Comparison of ENCODE assay signal across 1 cellular context in the genomic region with DNA sequence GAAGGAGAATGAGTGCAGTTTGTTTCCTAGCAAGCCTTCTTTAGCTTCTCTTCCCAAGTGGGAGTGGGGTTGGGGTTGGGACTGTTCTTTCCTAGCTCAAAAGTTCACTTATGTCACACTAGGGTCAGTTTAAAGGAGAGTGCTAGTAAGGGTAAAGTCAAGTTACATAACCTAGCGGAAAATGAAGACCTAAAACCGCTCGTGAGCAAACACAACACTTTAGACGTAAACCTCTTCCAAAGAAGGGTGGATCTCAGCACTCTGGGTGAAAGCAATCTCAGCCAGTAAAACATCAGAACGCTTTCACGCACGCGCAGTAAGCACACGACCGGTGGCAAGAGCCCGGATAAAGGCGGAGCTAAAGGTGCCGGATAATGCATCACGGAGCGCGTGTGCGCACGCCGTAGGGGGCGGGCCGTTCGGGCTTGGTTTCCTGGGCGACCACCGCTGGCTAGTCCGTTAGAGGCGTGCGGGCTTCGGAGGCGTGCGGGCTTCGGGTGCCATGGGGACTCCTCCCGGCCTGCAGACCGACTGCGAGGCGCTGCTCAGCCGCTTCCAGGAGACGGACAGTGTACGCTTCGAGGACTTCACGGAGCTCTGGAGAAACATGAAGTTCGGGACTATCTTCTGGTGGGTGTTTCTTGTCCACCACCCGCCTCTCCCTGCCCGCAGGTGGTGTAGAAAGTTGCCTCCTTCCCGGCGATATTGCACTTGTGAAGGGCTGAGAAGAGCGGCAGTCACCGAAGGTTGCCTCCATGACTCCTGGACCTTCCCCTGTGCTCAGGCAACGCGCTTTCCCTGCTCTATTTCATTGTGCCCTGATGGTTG.
A peak's percentile ranks its signal among the peaks of the same experiment; 100 is the strongest.
TF ChIP-seq lines count a peak whose summit lies in the region.

SNAPC1 (plus strand) TSS at position 462 of the 828 bp plus-strand sequence; CDS start at position 503, 41 bp downstream.

TF ChIP-seq in HepG2, 621 proteins besides CTCF, POLR2A, EP300 and RAD21 (continued from another document and continues in another):
- TF ChIP-seq STAT6 (CRISPR knock-in tag; IDR thresholded peaks at IDR 0.05; ENCODE audit: borderline replicate concordance) (0 out of 2 replicates have a peak, but pooled peaks have one; percentile 48), ZMAT3 (CRISPR knock-in tag; conservative IDR thresholded peaks at IDR 0.05) (peak; percentile 62), KMT2B (CRISPR knock-in tag; IDR thresholded peaks at IDR 0.05) (peak; percentile 72), GABPB1 (CRISPR knock-in tag; IDR thresholded peaks at IDR 0.05) (peak; percentile 87), ZNF501 (CRISPR knock-in tag; IDR thresholded peaks at IDR 0.05) (0 out of 2 replicates have a peak, but pooled peaks have one; percentile 27), MIER3 (CRISPR knock-in tag; IDR thresholded peaks at IDR 0.05; ENCODE audit: borderline replicate concordance) (peak; percentile 15; the same call in 1 of the 2 replicates), ZNF567 (CRISPR knock-in tag; IDR thresholded peaks at IDR 0.05; ENCODE audit: borderline replicate concordance) (0 out of 2 replicates have a peak, but pooled peaks have one; percentile 58), ZNF598 (CRISPR knock-in tag; IDR thresholded peaks at IDR 0.05; ENCODE audit: borderline replicate concordance) (no peak), ZNF770 (CRISPR knock-in tag; IDR thresholded peaks at IDR 0.05) (peak; percentile 40; the same call in 1 of the 2 replicates), HDAC1 (CRISPR knock-in tag; IDR thresholded peaks at IDR 0.05) (peak; percentile 66; the same call in 1 of the 2 replicates), HOMEZ (CRISPR knock-in tag; IDR thresholded peaks at IDR 0.05; ENCODE audit: low read depth) (peak; percentile 41; the same call in 1 of the 2 replicates), SIN3A (IDR thresholded peaks at IDR 0.05; ENCODE audit: borderline replicate concordance, low read depth, low read length) (peak; percentile 79; the same call in 1 of the 2 replicates), ZNF124 (CRISPR knock-in tag; IDR thresholded peaks at IDR 0.05) (no peak), CEBPG (CRISPR knock-in tag; IDR thresholded peaks at IDR 0.05) (peak; percentile 34; the same call in 1 of the 2 replicates), SALL1 (CRISPR knock-in tag; IDR thresholded peaks at IDR 0.05) (peak; percentile 80), YY1 (IDR thresholded peaks at IDR 0.05; ENCODE audit: insufficient read depth, insufficient replicate concordance, low read depth, low read length) (peak; percentile 4), ZNF687 (CRISPR knock-in tag; IDR thresholded peaks at IDR 0.05) (peak; percentile 93), ZFAT (CRISPR knock-in tag; conservative IDR thresholded peaks at IDR 0.05) (no peak), U2AF2 (IDR thresholded peaks at IDR 0.05; ENCODE audit: low read depth, low read length) (no peak), SRF (IDR thresholded peaks at IDR 0.05; ENCODE audit: low read depth, low read length) (peak; percentile 3; the same call in 1 of the 2 replicates), ASH2L (IDR thresholded peaks at IDR 0.05; ENCODE audit: insufficient read length, low read depth, low read length) (peak; percentile 64), ZNF776 (CRISPR knock-in tag; IDR thresholded peaks at IDR 0.05) (peak; percentile 58; the same call in 1 of the 2 replicates)
- TF ChIP-seq, protein P1, sequence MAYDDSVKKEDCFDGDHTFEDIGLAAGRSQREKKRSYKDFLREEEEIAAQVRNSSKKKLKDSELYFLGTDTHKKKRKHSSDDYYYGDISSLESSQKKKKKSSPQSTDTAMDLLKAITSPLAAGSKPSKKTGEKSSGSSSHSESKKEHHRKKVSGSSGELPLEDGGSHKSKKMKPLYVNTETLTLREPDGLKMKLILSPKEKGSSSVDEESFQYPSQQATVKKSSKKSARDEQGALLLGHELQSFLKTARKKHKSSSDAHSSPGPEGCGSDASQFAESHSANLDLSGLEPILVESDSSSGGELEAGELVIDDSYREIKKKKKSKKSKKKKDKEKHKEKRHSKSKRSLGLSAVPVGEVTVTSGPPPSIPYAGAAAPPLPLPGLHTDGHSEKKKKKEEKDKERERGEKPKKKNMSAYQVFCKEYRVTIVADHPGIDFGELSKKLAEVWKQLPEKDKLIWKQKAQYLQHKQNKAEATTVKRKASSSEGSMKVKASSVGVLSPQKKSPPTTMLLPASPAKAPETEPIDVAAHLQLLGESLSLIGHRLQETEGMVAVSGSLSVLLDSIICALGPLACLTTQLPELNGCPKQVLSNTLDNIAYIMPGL (CRISPR knock-in tag; IDR thresholded peaks at IDR 0.05; ENCODE audit: borderline replicate concordance in 1 of 2, low read depth in 1 of 2): peak; percentile 28 to 64; a peak in 1 of 4 replicates
- TF ChIP-seq, protein P2, sequence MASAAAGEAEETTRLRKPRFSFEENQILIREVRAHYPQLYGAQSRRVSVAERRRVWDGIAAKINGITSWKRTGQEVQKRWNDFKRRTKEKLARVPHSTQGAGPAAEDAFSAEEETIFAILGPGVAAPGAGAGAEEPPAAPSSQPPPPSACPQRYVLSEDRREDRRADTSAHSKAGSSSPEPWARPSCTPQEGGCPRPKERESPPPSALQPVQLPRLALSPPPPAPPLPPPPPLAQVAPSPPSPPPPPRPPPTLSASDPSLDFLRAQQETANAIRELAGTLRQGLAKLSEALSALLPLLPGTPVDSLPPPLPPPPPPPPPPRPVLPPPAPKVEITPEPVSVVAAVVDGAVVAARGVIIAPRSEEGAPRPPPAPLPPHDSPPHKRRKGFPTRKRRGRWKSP (CRISPR knock-in tag; IDR thresholded peaks at IDR 0.05): peak; percentile 62; the same call in 1 of the 2 replicates
- TF ChIP-seq, protein P3, sequence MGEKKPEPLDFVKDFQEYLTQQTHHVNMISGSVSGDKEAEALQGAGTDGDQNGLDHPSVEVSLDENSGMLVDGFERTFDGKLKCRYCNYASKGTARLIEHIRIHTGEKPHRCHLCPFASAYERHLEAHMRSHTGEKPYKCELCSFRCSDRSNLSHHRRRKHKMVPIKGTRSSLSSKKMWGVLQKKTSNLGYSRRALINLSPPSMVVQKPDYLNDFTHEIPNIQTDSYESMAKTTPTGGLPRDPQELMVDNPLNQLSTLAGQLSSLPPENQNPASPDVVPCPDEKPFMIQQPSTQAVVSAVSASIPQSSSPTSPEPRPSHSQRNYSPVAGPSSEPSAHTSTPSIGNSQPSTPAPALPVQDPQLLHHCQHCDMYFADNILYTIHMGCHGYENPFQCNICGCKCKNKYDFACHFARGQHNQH (CRISPR knock-in tag; IDR thresholded peaks at IDR 0.05): peak; percentile 34; the same call in 1 of the 2 replicates
- TF ChIP-seq, protein P4, sequence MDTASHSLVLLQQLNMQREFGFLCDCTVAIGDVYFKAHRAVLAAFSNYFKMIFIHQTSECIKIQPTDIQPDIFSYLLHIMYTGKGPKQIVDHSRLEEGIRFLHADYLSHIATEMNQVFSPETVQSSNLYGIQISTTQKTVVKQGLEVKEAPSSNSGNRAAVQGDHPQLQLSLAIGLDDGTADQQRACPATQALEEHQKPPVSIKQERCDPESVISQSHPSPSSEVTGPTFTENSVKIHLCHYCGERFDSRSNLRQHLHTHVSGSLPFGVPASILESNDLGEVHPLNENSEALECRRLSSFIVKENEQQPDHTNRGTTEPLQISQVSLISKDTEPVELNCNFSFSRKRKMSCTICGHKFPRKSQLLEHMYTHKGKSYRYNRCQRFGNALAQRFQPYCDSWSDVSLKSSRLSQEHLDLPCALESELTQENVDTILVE (CRISPR knock-in tag; IDR thresholded peaks at IDR 0.05): peak; percentile 56; the same call in 1 of the 2 replicates
- TF ChIP-seq, protein P5, sequence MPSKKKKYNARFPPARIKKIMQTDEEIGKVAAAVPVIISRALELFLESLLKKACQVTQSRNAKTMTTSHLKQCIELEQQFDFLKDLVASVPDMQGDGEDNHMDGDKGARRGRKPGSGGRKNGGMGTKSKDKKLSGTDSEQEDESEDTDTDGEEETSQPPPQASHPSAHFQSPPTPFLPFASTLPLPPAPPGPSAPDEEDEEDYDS (CRISPR knock-in tag; IDR thresholded peaks at IDR 0.05): peak; percentile 73
- TF ChIP-seq, protein P6, sequence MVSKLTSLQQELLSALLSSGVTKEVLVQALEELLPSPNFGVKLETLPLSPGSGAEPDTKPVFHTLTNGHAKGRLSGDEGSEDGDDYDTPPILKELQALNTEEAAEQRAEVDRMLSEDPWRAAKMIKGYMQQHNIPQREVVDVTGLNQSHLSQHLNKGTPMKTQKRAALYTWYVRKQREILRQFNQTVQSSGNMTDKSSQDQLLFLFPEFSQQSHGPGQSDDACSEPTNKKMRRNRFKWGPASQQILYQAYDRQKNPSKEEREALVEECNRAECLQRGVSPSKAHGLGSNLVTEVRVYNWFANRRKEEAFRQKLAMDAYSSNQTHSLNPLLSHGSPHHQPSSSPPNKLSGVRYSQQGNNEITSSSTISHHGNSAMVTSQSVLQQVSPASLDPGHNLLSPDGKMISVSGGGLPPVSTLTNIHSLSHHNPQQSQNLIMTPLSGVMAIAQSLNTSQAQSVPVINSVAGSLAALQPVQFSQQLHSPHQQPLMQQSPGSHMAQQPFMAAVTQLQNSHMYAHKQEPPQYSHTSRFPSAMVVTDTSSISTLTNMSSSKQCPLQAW (CRISPR knock-in tag; IDR thresholded peaks at IDR 0.05): no peak
- TF ChIP-seq, protein P7, sequence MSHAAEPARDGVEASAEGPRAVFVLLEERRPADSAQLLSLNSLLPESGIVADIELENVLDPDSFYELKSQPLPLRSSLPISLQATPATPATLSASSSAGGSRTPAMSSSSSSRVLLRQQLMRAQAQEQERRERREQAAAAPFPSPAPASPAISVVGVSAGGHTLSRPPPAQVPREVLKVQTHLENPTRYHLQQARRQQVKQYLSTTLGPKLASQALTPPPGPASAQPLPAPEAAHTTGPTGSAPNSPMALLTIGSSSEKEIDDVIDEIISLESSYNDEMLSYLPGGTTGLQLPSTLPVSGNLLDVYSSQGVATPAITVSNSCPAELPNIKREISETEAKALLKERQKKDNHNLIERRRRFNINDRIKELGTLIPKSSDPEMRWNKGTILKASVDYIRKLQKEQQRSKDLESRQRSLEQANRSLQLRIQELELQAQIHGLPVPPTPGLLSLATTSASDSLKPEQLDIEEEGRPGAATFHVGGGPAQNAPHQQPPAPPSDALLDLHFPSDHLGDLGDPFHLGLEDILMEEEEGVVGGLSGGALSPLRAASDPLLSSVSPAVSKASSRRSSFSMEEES (CRISPR knock-in tag; IDR thresholded peaks at IDR 0.05): peak; percentile 35; the same call in 1 of the 2 replicates
